Comparison of ENCODE assay signal across 25 cellular contexts in the genomic region with DNA sequence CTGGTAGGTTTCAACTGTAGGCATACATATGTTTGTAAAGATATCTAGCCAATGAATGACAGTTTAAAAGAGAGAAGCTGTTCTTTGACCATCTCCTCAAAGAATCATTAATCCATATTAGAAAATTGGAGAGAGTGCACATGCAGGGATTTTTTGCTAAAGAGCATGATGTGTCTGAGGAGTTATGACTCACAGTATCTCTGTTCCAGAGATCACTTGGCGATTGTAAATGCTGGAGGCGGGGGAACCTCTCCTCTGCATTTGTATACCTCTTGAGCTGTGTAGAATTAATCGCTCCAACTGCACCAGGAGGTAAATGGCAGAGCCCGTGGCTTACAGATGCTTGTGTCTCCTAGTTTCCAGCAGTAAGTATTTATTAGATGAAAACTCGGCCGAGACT. TPM values are rescaled to one million over a fixed set of nuclear protein-coding genes. Genes with fewer than 3 reads are reported as not detected.
"Had no signal": no experiment of that assay in that cellular context is flagged by ENCODE, and none has a peak within 500 bp of the region (broad histone marks: within the 10 kb centered on the region; RNA-seq: fewer than 3 reads in every experiment).

No MANE protein-coding gene starts in this region.

- ATAC-seq: activated T-cell treated with anti-CD3 and anti-CD28 coated beads, Interleukin-2, amount 50 U/mL, for 72 hours; heart left ventricle; stimulated activated memory B cell treated with anti-CD40 and anti-IgM and Interleukin-4, amounts not matched to agents 10 μg/mL and 1 μg/mL and 100 μg/mL, for 72 hours had no signal

- FAIRE-seq: bronchial epithelial cell, frontal cortex had no signal

- H3K9me3 Mint-ChIP-seq: nephron progenitor cell; stimulated activated memory B cell treated with anti-CD40 and anti-IgM and Interleukin-4, amounts not matched to agents 10 μg/mL and 1 μg/mL and 100 μg/mL, for 72 hours; type B pancreatic cell had no signal

- H3K36me3 ChIP-seq: esophagus muscularis mucosa, heart left ventricle, left ventricle myocardium inferior, spleen, WERI-Rb-1 had no signal

- H3K36me3 Mint-ChIP-seq: stimulated activated memory B cell treated with anti-CD40 and anti-IgM and Interleukin-4, amounts not matched to agents 10 μg/mL and 1 μg/mL and 100 μg/mL, for 72 hours; type B pancreatic cell had no signal

- DNase-seq: activated CD4-positive, alpha-beta T cell treated with anti-CD3 and anti-CD28 coated beads for 1 hour; activated CD4-positive, alpha-beta T cell treated with anti-CD3 and anti-CD28 coated beads, Interleukin-2, amount 50 U/mL, for 4 hours; activated effector memory CD4-positive, alpha-beta T cell treated with anti-CD3 and anti-CD28 coated beads, Interleukin-2, amount 50 U/mL, for 16 hours; activated naive CD4-positive, alpha-beta T cell treated with anti-CD3 and anti-CD28 coated beads, Interleukin-2, amount 50 U/mL, for 16 hours; activated T-cell treated with anti-CD3 and anti-CD28 coated beads, Interleukin-2, amount 50 U/mL, for 72 hours; aorta; cerebellar nuclear complex; effector CD4-positive, alpha-beta T cell; heart left ventricle; kidney glomerular epithelial cell; left ventricle myocardium inferior; nephron progenitor cell; nucleus accumbens; spleen; stimulated activated CD4-positive, alpha-beta T cell treated with anti-CD3 and anti-CD28 coated beads, Interleukin-4, amount 100 ng/mL, for 4 hours; testis; WERI-Rb-1 had no signal

- H3K27ac ChIP-seq: esophagus muscularis mucosa, heart left ventricle, left ventricle myocardium inferior, spleen, testis, WERI-Rb-1 had no signal

- H3K4me3 Mint-ChIP-seq: activated T-cell treated with anti-CD3 and anti-CD28 coated beads, Interleukin-2, amount 50 U/mL, for 72 hours; nephron progenitor cell; stimulated activated memory B cell treated with anti-CD40 and anti-IgM and Interleukin-4, amounts not matched to agents 10 μg/mL and 1 μg/mL and 100 μg/mL, for 72 hours; type B pancreatic cell had no signal

- H3K9me3 ChIP-seq: esophagus muscularis mucosa, heart left ventricle, left ventricle myocardium inferior, spleen, testis had no signal

- H3K4me1 Mint-ChIP-seq: nephron progenitor cell had no signal

- H3K4me3 ChIP-seq: esophagus muscularis mucosa, heart left ventricle, left ventricle myocardium inferior, spleen, testis had no signal

- H3K27ac Mint-ChIP-seq: activated T-cell treated with anti-CD3 and anti-CD28 coated beads, Interleukin-2, amount 50 U/mL, for 72 hours; nephron progenitor cell; stimulated activated memory B cell treated with anti-CD40 and anti-IgM and Interleukin-4, amounts not matched to agents 10 μg/mL and 1 μg/mL and 100 μg/mL, for 72 hours; type B pancreatic cell had no signal

- H3K27me3 Mint-ChIP-seq: type B pancreatic cell had no signal

- H3K4me1 ChIP-seq: esophagus muscularis mucosa, heart left ventricle, left ventricle myocardium inferior, spleen, testis had no signal

- H3K27me3 ChIP-seq: esophagus muscularis mucosa, heart left ventricle, spleen, testis had no signal

RNA-seq across cellular contexts. Expression of a gene that starts 3.7 kb away (rescaled TPM):
- total RNA-seq: activated CD8-positive, alpha-beta memory T cell treated with anti-CD3 and anti-CD28 coated beads for 36 hours; activated T-cell treated with anti-CD3 and anti-CD28 coated beads, Interleukin-2, amount 50 U/mL, for 72 hours; aorta; bronchial epithelial cell; esophagus muscularis mucosa; frontal cortex; left ventricle myocardium inferior; myocyte; spleen; T-helper 2 cell treated with Interferon-gamma antibody and Interleukin-4, amounts not matched to agents 100 ng/mL and 5 ng/mL, for 36 hours had no signal

RNA-seq across cellular contexts. Expression of a gene that starts 41.6 kb away (rescaled TPM):
- total RNA-seq: activated CD8-positive, alpha-beta memory T cell treated with anti-CD3 and anti-CD28 coated beads for 36 hours; activated T-cell treated with anti-CD3 and anti-CD28 coated beads, Interleukin-2, amount 50 U/mL, for 72 hours; aorta; bronchial epithelial cell; frontal cortex; heart left ventricle; left ventricle myocardium inferior; myocyte; spleen; T-helper 2 cell treated with Interferon-gamma antibody and Interleukin-4, amounts not matched to agents 100 ng/mL and 5 ng/mL, for 36 hours had no signal

RNA-seq across cellular contexts. Expression of a gene that starts 56.7 kb away (rescaled TPM):
- total RNA-seq: activated CD8-positive, alpha-beta memory T cell treated with anti-CD3 and anti-CD28 coated beads for 36 hours; activated T-cell treated with anti-CD3 and anti-CD28 coated beads, Interleukin-2, amount 50 U/mL, for 72 hours; aorta; bronchial epithelial cell; esophagus muscularis mucosa; frontal cortex; heart left ventricle; left ventricle myocardium inferior; myocyte; spleen; T-helper 2 cell treated with Interferon-gamma antibody and Interleukin-4, amounts not matched to agents 100 ng/mL and 5 ng/mL, for 36 hours had no signal
